ENCODE assay signal across 18 cellular contexts in the genomic region with DNA sequence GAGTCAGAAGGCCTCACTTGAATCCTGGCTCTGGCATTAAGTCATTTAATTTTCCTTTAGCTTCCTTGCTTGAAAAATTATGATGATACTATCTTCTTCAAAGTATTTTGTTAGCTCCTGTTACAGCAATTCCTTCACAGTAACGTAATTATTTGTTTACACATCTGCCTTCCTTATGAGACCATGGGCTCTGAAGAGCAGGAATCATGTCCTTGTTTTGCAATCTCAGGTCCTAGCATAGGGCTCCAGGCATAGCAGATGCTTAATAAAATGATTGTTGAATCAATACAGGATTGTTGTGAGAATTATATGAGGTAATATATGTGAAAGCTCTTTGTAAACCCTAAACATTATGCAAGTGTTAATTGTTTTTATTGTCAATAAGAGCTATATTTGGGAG. TPM values are rescaled to one million over a fixed set of nuclear protein-coding genes. Genes with fewer than 3 reads are reported as not detected.
DNase-seq lines count a peak whose midpoint lies in the region; ATAC-seq, FAIRE-seq and TF ChIP-seq lines count a peak whose summit lies in the region.
"Had no signal": no experiment of that assay in that cellular context is flagged by ENCODE, and none has a peak within 500 bp of the region (broad histone marks: within the 10 kb centered on the region; RNA-seq: fewer than 3 reads in every experiment).

No MANE protein-coding gene starts in this region.

- H3K4me2 ChIP-seq in GM23248 (ENCODE audit: unreplicated experiment), result no peak overlapping the region
- no peak overlapping the region for H3K4me2 ChIP-seq in astrocyte (ENCODE audit: low read length)

- H3K4me1 ChIP-seq in GM23248 (ENCODE audit: insufficient read depth), result peaks cover 15% of the 10 kb centered on the region
- no peaks in the 10 kb centered on the region for H3K4me1 ChIP-seq in astrocyte (ENCODE audit: insufficient read depth, low read length)

- H3K27ac Mint-ChIP-seq in astrocyte (ENCODE audit: unreplicated experiment), result no peak overlapping the region
- H3K27ac Mint-ChIP-seq: CD14-positive monocyte had no signal

- H3K27ac ChIP-seq in GM23248 (0 out of 2 replicates have a peak overlapping the region, but pooled peaks have one; percentile 7), astrocyte (ENCODE audit: low read depth, low read length) (no peak overlapping the region)
- H3K27ac ChIP-seq: thoracic aorta had no signal

- no peaks in the 10 kb centered on the region for H3K36me3 ChIP-seq in GM23248 (ENCODE audit: low read depth)
- no peaks in the 10 kb centered on the region for H3K36me3 ChIP-seq in astrocyte (ENCODE audit: insufficient read depth, low read length)
- H3K36me3 ChIP-seq: thoracic aorta had no signal

- H2AFZ ChIP-seq in GM23248 (no peak overlapping the region), astrocyte (ENCODE audit: low read depth, low read length) (no peak overlapping the region)

- peaks cover 88% of the 10 kb centered on the region for H3K79me2 ChIP-seq in GM23248 (ENCODE audit: insufficient read depth)
- peaks cover 43% of the 10 kb centered on the region for H3K79me2 ChIP-seq in astrocyte (ENCODE audit: insufficient read depth, low read length)

- ATAC-seq in left lobe of liver, result peak; percentile 51
- no peak for ATAC-seq in HG03135 (IDR thresholded peaks at IDR 0.05; ENCODE audit: unreplicated experiment)
- no peak for ATAC-seq in GM21786 (IDR thresholded peaks at IDR 0.05; ENCODE audit: unreplicated experiment)
- ATAC-seq: naive thymus-derived CD4-positive, alpha-beta T cell had no signal

- no peak for TF ChIP-seq CTCF in AG10803 (conservative IDR thresholded peaks at IDR 0.05; ENCODE audit: low read length)
- TF ChIP-seq CTCF in astrocyte (IDR thresholded peaks at IDR 0.05; ENCODE audit: insufficient read depth, low read depth, low read length), result no peak

- H4K20me1 ChIP-seq in GM23248 (ENCODE audit: insufficient read depth) (no peaks in the 10 kb centered on the region), astrocyte (ENCODE audit: insufficient read depth, low read length) (peaks cover 23% of the 10 kb centered on the region)

- H3K27me3 Mint-ChIP-seq in astrocyte (ENCODE audit: low read depth, unreplicated experiment), result no peaks in the 10 kb centered on the region
- H3K27me3 Mint-ChIP-seq: naive thymus-derived CD4-positive, alpha-beta T cell had no signal

- H3K36me3 Mint-ChIP-seq in astrocyte (ENCODE audit: low read depth, unreplicated experiment), result peaks cover 6% of the 10 kb centered on the region

- 17 to 25% methylated on average over 1 of the region's 1 CpG for WGBS in GM23248 (ENCODE audit: low coverage in 1 of 2, low lambda C conversion rate in 2 of 2, missing lambda C conversion rate in 2 of 2), 2 experiments

- peak; percentile 85 for DNase-seq in AG10803 (ENCODE audit: low read depth)
- peak; percentile 69 for DNase-seq in GM23248
- DNase-seq in astrocyte (ENCODE audit: low read depth), result peak; percentile 34
- DNase-seq in left lobe of liver (ENCODE audit: low spot score), result no peak
- DNase-seq in DMS153 (lab: John Stamatoyannopoulos, UW), result no peak
- DNase-seq in H54 (ENCODE audit: insufficient read length, low spot score), result no peak
- DNase-seq: activated gamma-delta T cell; DMS53; H7; naive thymus-derived CD4-positive, alpha-beta T cell; NCI-H187 treated with DMSO at 0.1 percent for 48 hours; posterior cingulate gyrus; SHP77; small intestine had no signal

- H3K4me1 Mint-ChIP-seq in astrocyte (ENCODE audit: low read depth, unreplicated experiment), result peaks cover 2% of the 10 kb centered on the region

- no peaks in the 10 kb centered on the region; the same call in 1 of the 2 replicates for H3F3A ChIP-seq in GM23248 (ENCODE audit: insufficient read depth)

- H3K9ac ChIP-seq in GM23248 (no peak overlapping the region), astrocyte (ENCODE audit: low read length) (no peak overlapping the region)

- in situ Hi-C loops in GM23248 (cut with MboI), result no loop called here

- TF ChIP-seq POLR2A in H54 (IDR thresholded peaks at IDR 0.05; ENCODE audit: low read depth, low read length), result no peak

- no peaks in the 10 kb centered on the region for H3K9me3 Mint-ChIP-seq in astrocyte (ENCODE audit: unreplicated experiment)
- H3K9me3 Mint-ChIP-seq: CD14-positive monocyte; naive thymus-derived CD4-positive, alpha-beta T cell had no signal

- no peaks in the 10 kb centered on the region for H3K27me3 ChIP-seq in GM23248 (replicated peaks; ENCODE audit: insufficient read depth)
- no peaks in the 10 kb centered on the region for H3K27me3 ChIP-seq in astrocyte (ENCODE audit: insufficient read depth, low read length)

- no peak overlapping the region for H3K4me3 ChIP-seq in AG10803 (ENCODE audit: low read length)
- no peak overlapping the region for H3K4me3 ChIP-seq in GM23248
- H3K4me3 ChIP-seq in astrocyte (ENCODE audit: insufficient read depth, low read depth, low read length), result no peak overlapping the region
- H3K4me3 ChIP-seq: thoracic aorta had no signal

- H3K9me3 ChIP-seq in GM23248 (ENCODE audit: low read depth) (no peaks in the 10 kb centered on the region), astrocyte (ENCODE audit: insufficient read depth, low read depth, low read length) (no peaks in the 10 kb centered on the region)
- H3K9me3 ChIP-seq: thoracic aorta had no signal

- no peak overlapping the region for H3K4me3 Mint-ChIP-seq in astrocyte (ENCODE audit: unreplicated experiment)
- H3K4me3 Mint-ChIP-seq: CD14-positive monocyte; naive thymus-derived CD4-positive, alpha-beta T cell had no signal

- H3K9me2 ChIP-seq in GM23248 (ENCODE audit: insufficient read depth), result no peaks in the 10 kb centered on the region

- FAIRE-seq in astrocyte (lab: Jason Lieb, UNC), result no peak
- FAIRE-seq in H54 (lab: Jason Lieb, UNC), result no peak
- FAIRE-seq: small intestine had no signal

RNA-seq across cellular contexts. Expression of gene KLHDC10, which starts 25.5 kb away (rescaled TPM):
- 15.8 and 18.2 TPM in 2 replicates for total RNA-seq in GM23248 (2014; rRNA removed; shearing (Covaris generic))
- polyA plus RNA-seq in GM23248 (2016; fragmentation: Nextera tagmentation; extraction: Ambion mirVana), result 3.3 and 3.4 TPM in 2 replicates
- total RNA-seq in astrocyte (33.2 and 40.3 TPM in 2 replicates), left lobe of liver (35.3 TPM)

RNA-seq across cellular contexts. Expression of gene ZC3HC1, which starts 44.6 kb away (rescaled TPM):
- 15.7 and 20.1 TPM in 2 replicates for total RNA-seq in GM23248 (2014; rRNA removed; shearing (Covaris generic))
- polyA plus RNA-seq in GM23248 (2016; fragmentation: Nextera tagmentation; extraction: Ambion mirVana), result 22.1 and 22.4 TPM in 2 replicates
- total RNA-seq in astrocyte, result 22.3 and 25.4 TPM in 2 replicates
- total RNA-seq in left lobe of liver, result 9.0 TPM

Comparison
In these comparisons a context has a peak if more than half of its experiments do, and no peak if none do; other contexts are left out.
1. DNase-seq: peak in AG10803 (single experiment), GM23248 (single experiment) and astrocyte (single experiment); none in left lobe of liver (single experiment), DMS153 (single experiment) and H54 (single experiment).